16 cellular contexts compared by ENCODE assay signal in genomic region chr20:49395659-49396058, GRCh38.
DNase-seq lines count a peak whose midpoint lies in the region; TF ChIP-seq lines count a peak whose summit lies in the region.
"Had no signal": no experiment of that assay in that cellular context is flagged by ENCODE, and none has a peak within 500 bp of the region (broad histone marks: within the 10 kb centered on the region; RNA-seq: fewer than 3 reads in every experiment).

No MANE protein-coding gene starts in this region.

- H3K4me3 ChIP-seq in breast epithelium, result no peak overlapping the region
- H3K4me3 ChIP-seq in esophagus squamous epithelium, result peak overlapping the region in 1 of 4 donors; percentile 21
- peak overlapping the region in 3 of 4 donors; percentile 14 to 26 (median 20) for H3K4me3 ChIP-seq in sigmoid colon
- no peak overlapping the region for H3K4me3 ChIP-seq in uterus
- H3K4me3 ChIP-seq in thyroid gland (replicated peaks in 1 of 3), result no peak overlapping the region

- 72 to 78% methylated on average over 11 of the region's 11 CpGs for WGBS in esophagus squamous epithelium, 2 donors
- WGBS in sigmoid colon, 2 donors, result 87 to 88% methylated on average over 11 of the region's 11 CpGs
- WGBS in thyroid gland, 2 donors, result 83 to 84% methylated on average over 11 of the region's 11 CpGs

- peak overlapping the region; percentile 16 for H3K27ac Mint-ChIP-seq in MCF 10A (ENCODE audit: low read depth, unreplicated experiment)
- H3K27ac Mint-ChIP-seq: CD8-positive, alpha-beta memory T cell had no signal

- TF ChIP-seq POLR2A in breast epithelium (IDR thresholded peaks at IDR 0.05), result no peak
- no peak for TF ChIP-seq POLR2A in esophagus squamous epithelium (IDR thresholded peaks at IDR 0.05)
- no peak for TF ChIP-seq POLR2A in sigmoid colon (IDR thresholded peaks at IDR 0.05)
- TF ChIP-seq POLR2A in uterus (IDR thresholded peaks at IDR 0.05), result no peak
- TF ChIP-seq POLR2A in thyroid gland (IDR thresholded peaks at IDR 0.05), result no peak
- no peak for TF ChIP-seq POLR2A in erythroblast (IDR thresholded peaks at IDR 0.05; ENCODE audit: low read length)

- H3K27me3 Mint-ChIP-seq in MCF 10A (ENCODE audit: insufficient read depth, unreplicated experiment), result no peaks in the 10 kb centered on the region

- TF ChIP-seq CTCF in MCF 10A (IDR thresholded peaks at IDR 0.05; ENCODE audit: unreplicated experiment) (no peak), breast epithelium (IDR thresholded peaks at IDR 0.05) (no peak), esophagus squamous epithelium (IDR thresholded peaks at IDR 0.05) (no peak), sigmoid colon (IDR thresholded peaks at IDR 0.05) (no peak), uterus (IDR thresholded peaks at IDR 0.05) (no peak), thyroid gland (IDR thresholded peaks at IDR 0.05) (no peak)

- H3K4me1 ChIP-seq in breast epithelium (no peaks in the 10 kb centered on the region), esophagus squamous epithelium (peaks cover 7 to 58% (median 18%) of the 10 kb centered on the region in 3 donors), sigmoid colon (peaks cover 0 to 80% (median 69%) of the 10 kb centered on the region in 4 donors), uterus (peaks cover 4 to 9% of the 10 kb centered on the region in 2 donors), thyroid gland (no peaks in the 10 kb centered on the region)

- POLR2A ChIA-PET in MCF 10A (lab: Yijun Ruan, JAX), result interaction anchor here (3.5 kb wide), 1 partner anchor 14 kb away, joined by 17 read pairs; no protein-coding TSS in a partner anchor

- no peak for TF ChIP-seq EP300 in sigmoid colon (IDR thresholded peaks at IDR 0.05)

- no peaks in the 10 kb centered on the region for H3K27me3 ChIP-seq in breast epithelium
- H3K27me3 ChIP-seq in esophagus squamous epithelium, result peaks cover 0 to 13% (median 0%) of the 10 kb centered on the region in 4 donors
- no peaks in the 10 kb centered on the region for H3K27me3 ChIP-seq in sigmoid colon
- no peaks in the 10 kb centered on the region for H3K27me3 ChIP-seq in uterus
- no peaks in the 10 kb centered on the region for H3K27me3 ChIP-seq in thyroid gland

- H3K27ac ChIP-seq in breast epithelium (peak overlapping the region in 1 of 2 donors; percentile 20), esophagus squamous epithelium (peak overlapping the region; percentile 47 to 87 (median 82)), sigmoid colon (peak overlapping the region; percentile 89 to 97 (median 92)), uterus (peak overlapping the region; percentile 93 to 94), thyroid gland (no peak overlapping the region)
- H3K27ac ChIP-seq: 22Rv1 had no signal

- CTCF ChIA-PET in MCF 10A (lab: Yijun Ruan, JAX), result interaction anchor here (0.6 to 3.4 kb wide), 3 partner anchors 10 to 583 kb away, joined by 3 to 14 read pairs (median 3); no protein-coding TSS in a partner anchor

- H3K36me3 Mint-ChIP-seq in MCF 10A (ENCODE audit: insufficient read depth, unreplicated experiment), result peaks cover 6% of the 10 kb centered on the region
- H3K36me3 Mint-ChIP-seq: CD8-positive, alpha-beta memory T cell had no signal

- H3K36me3 ChIP-seq in breast epithelium, result no peaks in the 10 kb centered on the region
- H3K36me3 ChIP-seq in esophagus squamous epithelium, result no peaks in the 10 kb centered on the region
- H3K36me3 ChIP-seq in sigmoid colon, result no peaks in the 10 kb centered on the region
- H3K36me3 ChIP-seq in uterus, result no peaks in the 10 kb centered on the region
- H3K36me3 ChIP-seq in thyroid gland, result no peaks in the 10 kb centered on the region

- no TSS peak for BruUV-seq in MCF 10A (replicated peaks; lab: Mats Ljungman, UMichigan)

- H3K9me3 ChIP-seq in breast epithelium (no peaks in the 10 kb centered on the region), esophagus squamous epithelium (no peaks in the 10 kb centered on the region), sigmoid colon (no peaks in the 10 kb centered on the region), uterus (no peaks in the 10 kb centered on the region), thyroid gland (no peaks in the 10 kb centered on the region)

- peaks cover 25% of the 10 kb centered on the region for H3K4me1 Mint-ChIP-seq in MCF 10A (ENCODE audit: insufficient read depth, unreplicated experiment)
- H3K4me1 Mint-ChIP-seq: CD8-positive, alpha-beta memory T cell had no signal

- no peak for DNase-seq in MCF 10A (ENCODE audit: unreplicated experiment)
- DNase-seq in breast epithelium (ENCODE audit: low spot score in 2 of 2), result no peak
- DNase-seq in esophagus squamous epithelium (lab: John Stamatoyannopoulos, UW), result no peak
- no peak for DNase-seq in sigmoid colon
- no peak for DNase-seq in uterus
- no peak for DNase-seq in thyroid gland
- DNase-seq in HUDEP-2 (lab: John Stamatoyannopoulos, UW; ENCODE audit: unreplicated experiment in 76 of 76), result no peak
- DNase-seq in erythroblast (lab: John Stamatoyannopoulos, UW), result no peak
- DNase-seq: CD8-positive, alpha-beta memory T cell; DND-41; GDM1; Karpas-422; NCI-H1105 treated with DMSO at 0.1 percent for 48 hours; NCI-H187 treated with DMSO at 0.1 percent for 48 hours; NCI-H748 treated with DMSO at 0.1 percent for 48 hours had no signal

- no peaks in the 10 kb centered on the region for H3K9me3 Mint-ChIP-seq in MCF 10A (ENCODE audit: unreplicated experiment)
- H3K9me3 Mint-ChIP-seq: CD8-positive, alpha-beta memory T cell had no signal

- H3K4me3 Mint-ChIP-seq in MCF 10A (ENCODE audit: unreplicated experiment), result no peak overlapping the region
- H3K4me3 Mint-ChIP-seq: CD8-positive, alpha-beta memory T cell had no signal

- intact Hi-C loops in MCF 10A (cut with micrococcal nuclease), result no loop called here
- intact Hi-C loops in breast epithelium (cut with DNase I; ENCODE audit: low total_unique reads), result loop anchor here (5.0 kb wide), 1 partner anchor 1247 kb away; no protein-coding TSS in a partner anchor
- intact Hi-C loops in esophagus squamous epithelium (cut with DNase I), result no loop called here
- intact Hi-C loops in sigmoid colon (cut with DNase I), result loop anchor here (1.0 to 2.0 kb wide), 2 partner anchors 20 to 51 kb away; no protein-coding TSS in a partner anchor
- intact Hi-C loops in uterus (cut with DNase I; ENCODE audit: low total_unique reads), result loop anchor here (10.0 kb wide), 1 partner anchor 51 kb away; no protein-coding TSS in a partner anchor
- intact Hi-C loops in thyroid gland (cut with DNase I), result no loop called here

Comparison
In these comparisons a context has a peak if more than half of its experiments do, and no peak if none do; other contexts are left out.
1. intact Hi-C loops: an anchor here in breast epithelium (5.0 kb wide), sigmoid colon (1.0 to 2.0 kb wide) and uterus (10.0 kb wide); none called in MCF 10A, esophagus squamous epithelium and thyroid gland.
2. H3K27ac ChIP-seq: peak in esophagus squamous epithelium (4 of 4), sigmoid colon (4 of 4) and uterus (2 of 2); none in thyroid gland (0 of 3).
3. H3K4me3 ChIP-seq: peak in sigmoid colon (3 of 4); none in breast epithelium (0 of 3), uterus (0 of 2) and thyroid gland (0 of 3).